34 cellular contexts compared by ENCODE assay signal in the genomic region with DNA sequence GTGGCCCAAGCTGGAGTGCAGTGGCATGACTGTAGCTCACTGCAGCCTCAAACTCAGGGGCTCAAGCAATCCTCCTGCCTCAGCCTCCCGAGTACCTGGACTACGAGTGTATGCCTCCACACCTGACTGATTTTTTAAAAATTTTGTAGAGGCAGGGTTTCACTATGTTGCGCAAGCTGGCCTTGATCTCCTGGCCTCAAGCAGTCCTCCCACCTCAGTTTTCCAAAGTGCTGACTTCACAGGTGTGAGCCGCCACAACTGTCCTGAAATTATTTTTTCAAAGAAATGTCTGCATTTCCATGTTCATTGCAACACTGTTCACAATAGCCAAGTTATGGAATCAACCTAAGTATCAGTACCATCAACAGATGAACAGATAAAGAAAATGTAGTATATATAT.
"Had no signal": no experiment of that assay in that cellular context is flagged by ENCODE, and none has a peak within 500 bp of the region (broad histone marks: within the 10 kb centered on the region; RNA-seq: fewer than 3 reads in every experiment).

No MANE protein-coding gene starts in this region.

- H3K27ac ChIP-seq: adrenal gland, ascending aorta, body of pancreas, brain microvascular endothelial cell, breast epithelium, cardiac muscle cell had no signal

- H3K27me3 ChIP-seq: adrenal gland, ascending aorta, body of pancreas, brain microvascular endothelial cell, breast epithelium, cardiac muscle cell had no signal

- DNase-seq: activated effector memory CD4-positive, alpha-beta T cell treated with anti-CD3 and anti-CD28 coated beads, Interleukin-2, amount 50 U/mL, for 16 hours; activated effector memory CD4-positive, alpha-beta T cell treated with Interleukin-2 at 50 U/mL for 16 hours; activated gamma-delta T cell; activated gamma-delta T cell treated with Interleukin-2 at 50 U/mL for 16 hours; activated naive CD4-positive, alpha-beta T cell; activated naive CD4-positive, alpha-beta T cell treated with anti-CD3 and anti-CD28 coated beads for 36 hours; activated naive CD4-positive, alpha-beta T cell treated with anti-CD3 and anti-CD28 coated beads, Interleukin-2, amount 10 ng/mL, durations not matched to agents 7 days and 5 days; activated naive CD4-positive, alpha-beta T cell treated with anti-CD3 and anti-CD28 coated beads, Interleukin-2, amount 50 U/mL, for 16 hours; activated naive CD4-positive, alpha-beta T cell treated with Interleukin-2 at 50 U/mL for 16 hours; activated naive CD8-positive, alpha-beta T cell treated with anti-CD3 and anti-CD28 coated beads for 36 hours; activated naive CD8-positive, alpha-beta T cell treated with anti-CD3 and anti-CD28 coated beads, Interleukin-2, amount 10 ng/mL, durations not matched to agents 7 days and 5 days; activated naive CD8-positive, alpha-beta T cell treated with anti-CD3 and anti-CD28 coated beads, Interleukin-2, amount 50 U/mL, for 24 hours; activated T-cell treated with anti-CD3 and anti-CD28 coated beads, Interleukin-2, amount 50 U/mL, for 24 hours; activated T-cell treated with anti-CD3 and anti-CD28 coated beads, Interleukin-2, amount 50 U/mL, for 4 hours; activated T-cell treated with anti-CD3 and anti-CD28 coated beads, Interleukin-2, amount 50 U/mL, for 48 hours; activated T-cell treated with anti-CD3 and anti-CD28 coated beads, Interleukin-2, amount 50 U/mL, for 72 hours; adrenal gland; amniotic stem cell; amygdala; anterior cingulate cortex; aorta; body of pancreas; brain microvascular endothelial cell; caudate nucleus; central memory CD4-positive, alpha-beta T cell; cerebellar nuclear complex had no signal

- H3K36me3 ChIP-seq: adrenal gland, ascending aorta, brain microvascular endothelial cell, breast epithelium, cardiac muscle cell had no signal

- H3K4me1 ChIP-seq: adrenal gland, ascending aorta, body of pancreas, breast epithelium had no signal

- H3K9me3 ChIP-seq: body of pancreas had no signal

- ATAC-seq: activated naive CD4-positive, alpha-beta T cell treated with anti-CD3 and anti-CD28 coated beads, Interleukin-2, amount 50 U/mL, for 72 hours; activated naive CD8-positive, alpha-beta T cell treated with anti-CD3 and anti-CD28 coated beads, Interleukin-2, amount 50 U/mL, for 24 hours; activated T-cell treated with anti-CD3 and anti-CD28 coated beads, Interleukin-2, amount 50 U/mL, for 4 hours; activated T-cell treated with anti-CD3 and anti-CD28 coated beads, Interleukin-2, amount 50 U/mL, for 72 hours; activated T-helper 17 cell treated with anti-CD3 and anti-CD28 coated beads, Interleukin-2, amount 50 U/mL, for 72 hours; body of pancreas had no signal

- FAIRE-seq: astrocyte, bronchial epithelial cell, colon had no signal

- H3K4me3 ChIP-seq: adrenal gland, ascending aorta, body of pancreas, breast epithelium, cardiac muscle cell had no signal
